ENCODE assay signal across 1 cellular context in the genomic region with DNA sequence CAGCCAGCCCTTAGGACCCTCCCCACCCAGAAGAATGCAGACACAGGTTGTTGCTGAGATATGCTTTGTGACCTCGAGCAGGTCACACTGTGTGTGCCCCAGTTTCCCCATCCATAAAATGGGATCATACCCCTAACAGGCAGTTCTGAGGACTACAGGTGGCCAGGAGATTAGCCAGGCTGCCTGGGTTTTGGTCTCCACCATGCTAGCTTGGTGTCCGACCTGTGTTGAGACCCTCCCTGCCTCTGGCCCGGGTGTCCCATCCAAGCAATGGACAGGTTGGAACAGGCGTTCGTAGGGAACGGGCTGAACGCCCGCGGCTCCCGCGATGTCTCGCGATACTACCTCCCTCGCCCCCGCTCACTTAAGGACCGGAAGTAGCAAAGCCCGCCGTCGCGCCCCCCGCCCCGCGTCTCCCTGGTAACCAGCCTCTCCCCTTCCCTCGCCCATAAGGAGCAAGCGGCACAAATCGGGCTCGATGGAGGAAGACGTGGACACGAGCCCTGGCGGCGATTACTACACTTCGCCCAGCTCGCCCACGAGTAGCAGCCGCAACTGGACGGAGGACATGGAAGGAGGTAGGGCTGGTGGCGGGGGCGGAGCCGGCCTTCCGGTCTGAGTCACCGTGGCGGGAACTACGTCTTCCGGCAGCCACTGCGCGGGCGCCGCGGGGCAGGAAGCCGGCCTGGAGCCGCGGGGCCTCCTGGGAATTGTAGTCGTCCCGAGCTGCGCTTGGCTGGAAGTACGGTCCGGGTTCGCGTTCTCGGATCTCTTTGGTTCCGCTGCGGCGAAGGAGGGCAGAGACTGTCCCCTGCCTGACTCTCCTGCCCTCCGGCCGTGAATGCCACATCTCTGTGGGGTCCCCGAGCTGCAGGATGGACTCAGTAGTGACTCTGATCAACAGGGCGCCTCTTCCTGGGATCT.
TF ChIP-seq lines count a peak whose summit lies in the region.

No MANE protein-coding gene starts in this region.

TF ChIP-seq in HepG2, 621 proteins besides CTCF, POLR2A, EP300 and RAD21 (continued from another document and continues in another):
- no peak for TF ChIP-seq REST (IDR thresholded peaks at IDR 0.05; ENCODE audit: borderline replicate concordance in 1 of 2, low read depth in 1 of 2, low read length in 2 of 2)
- TF ChIP-seq RERE (CRISPR knock-in tag; IDR thresholded peaks at IDR 0.05; ENCODE audit: low read depth) = no peak
- no peak; the same call in 1 of the 2 replicates for TF ChIP-seq NFYB (CRISPR knock-in tag; IDR thresholded peaks at IDR 0.05)
- TF ChIP-seq ZNF101 (CRISPR knock-in tag; IDR thresholded peaks at IDR 0.05; ENCODE audit: borderline replicate concordance, low read depth) = no peak
- no peak for TF ChIP-seq KDM6A (CRISPR knock-in tag; IDR thresholded peaks at IDR 0.05; ENCODE audit: low read depth)
- TF ChIP-seq ZNF274 (CRISPR knock-in tag; IDR thresholded peaks at IDR 0.05) = no peak
- TF ChIP-seq U2AF1 (optimal IDR thresholded peaks at IDR 0.05; ENCODE audit: low read depth, low read length) = no peak
- TF ChIP-seq THRA (CRISPR knock-in tag; IDR thresholded peaks at IDR 0.05; ENCODE audit: borderline replicate concordance) = no peak
- no peak for TF ChIP-seq HNRNPL (IDR thresholded peaks at IDR 0.05; ENCODE audit: low read depth, low read length)
- no peak for TF ChIP-seq MAFF (IDR thresholded peaks at IDR 0.05; ENCODE audit: low read depth, low read length)
- TF ChIP-seq, protein P1, sequence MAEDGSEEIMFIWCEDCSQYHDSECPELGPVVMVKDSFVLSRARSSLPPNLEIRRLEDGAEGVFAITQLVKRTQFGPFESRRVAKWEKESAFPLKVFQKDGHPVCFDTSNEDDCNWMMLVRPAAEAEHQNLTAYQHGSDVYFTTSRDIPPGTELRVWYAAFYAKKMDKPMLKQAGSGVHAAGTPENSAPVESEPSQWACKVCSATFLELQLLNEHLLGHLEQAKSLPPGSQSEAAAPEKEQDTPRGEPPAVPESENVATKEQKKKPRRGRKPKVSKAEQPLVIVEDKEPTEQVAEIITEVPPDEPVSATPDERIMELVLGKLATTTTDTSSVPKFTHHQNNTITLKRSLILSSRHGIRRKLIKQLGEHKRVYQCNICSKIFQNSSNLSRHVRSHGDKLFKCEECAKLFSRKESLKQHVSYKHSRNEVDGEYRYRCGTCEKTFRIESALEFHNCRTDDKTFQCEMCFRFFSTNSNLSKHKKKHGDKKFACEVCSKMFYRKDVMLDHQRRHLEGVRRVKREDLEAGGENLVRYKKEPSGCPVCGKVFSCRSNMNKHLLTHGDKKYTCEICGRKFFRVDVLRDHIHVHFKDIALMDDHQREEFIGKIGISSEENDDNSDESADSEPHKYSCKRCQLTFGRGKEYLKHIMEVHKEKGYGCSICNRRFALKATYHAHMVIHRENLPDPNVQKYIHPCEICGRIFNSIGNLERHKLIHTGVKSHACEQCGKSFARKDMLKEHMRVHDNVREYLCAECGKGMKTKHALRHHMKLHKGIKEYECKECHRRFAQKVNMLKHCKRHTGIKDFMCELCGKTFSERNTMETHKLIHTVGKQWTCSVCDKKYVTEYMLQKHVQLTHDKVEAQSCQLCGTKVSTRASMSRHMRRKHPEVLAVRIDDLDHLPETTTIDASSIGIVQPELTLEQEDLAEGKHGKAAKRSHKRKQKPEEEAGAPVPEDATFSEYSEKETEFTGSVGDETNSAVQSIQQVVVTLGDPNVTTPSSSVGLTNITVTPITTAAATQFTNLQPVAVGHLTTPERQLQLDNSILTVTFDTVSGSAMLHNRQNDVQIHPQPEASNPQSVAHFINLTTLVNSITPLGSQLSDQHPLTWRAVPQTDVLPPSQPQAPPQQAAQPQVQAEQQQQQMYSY (CRISPR knock-in tag; IDR thresholded peaks at IDR 0.05) = no peak
- 0 out of 2 replicates have a peak, but pooled peaks have one; percentile 18 for TF ChIP-seq ATF1 (CRISPR knock-in tag; IDR thresholded peaks at IDR 0.05)
- no peak for TF ChIP-seq ZNF256 (CRISPR knock-in tag; conservative IDR thresholded peaks at IDR 0.05)
- peak; percentile 89 for TF ChIP-seq HNF1B (CRISPR knock-in tag; IDR thresholded peaks at IDR 0.05)
- no peak for TF ChIP-seq ZNF75D (CRISPR knock-in tag; IDR thresholded peaks at IDR 0.05; ENCODE audit: borderline replicate concordance)
- TF ChIP-seq RFX5 (IDR thresholded peaks at IDR 0.05; ENCODE audit: low read depth, low read length) = no peak
- TF ChIP-seq DMTF1 (CRISPR knock-in tag; IDR thresholded peaks at IDR 0.05) = no peak
- TF ChIP-seq U2AF2 (IDR thresholded peaks at IDR 0.05; ENCODE audit: low read depth, low read length) = no peak
- no peak for TF ChIP-seq AGO1 (IDR thresholded peaks at IDR 0.05; ENCODE audit: low read depth, low read length, poor library complexity, severe bottlenecking)
- peak; percentile 73; the same call in 1 of the 2 replicates for TF ChIP-seq ZNF430 (CRISPR knock-in tag; IDR thresholded peaks at IDR 0.05)
- TF ChIP-seq SMAD9 (CRISPR knock-in tag; IDR thresholded peaks at IDR 0.05) = no peak
- no peak for TF ChIP-seq ZNF790 (CRISPR knock-in tag; IDR thresholded peaks at IDR 0.05; ENCODE audit: borderline replicate concordance)
- TF ChIP-seq ZZZ3 (CRISPR knock-in tag; IDR thresholded peaks at IDR 0.05; ENCODE audit: borderline replicate concordance) = no peak
- TF ChIP-seq CHD4 (IDR thresholded peaks at IDR 0.05; ENCODE audit: borderline replicate concordance, low read length) = 0 out of 2 replicates have a peak, but pooled peaks have one; percentile 82
- 0 out of 2 replicates have a peak, but pooled peaks have one; percentile 32 for TF ChIP-seq ZNF607 (CRISPR knock-in tag; IDR thresholded peaks at IDR 0.05; ENCODE audit: borderline replicate concordance)
- no peak for TF ChIP-seq CHCHD3 (CRISPR knock-in tag; IDR thresholded peaks at IDR 0.05)
- no peak for TF ChIP-seq ZNF800 (CRISPR knock-in tag; IDR thresholded peaks at IDR 0.05)
- TF ChIP-seq, protein P2, sequence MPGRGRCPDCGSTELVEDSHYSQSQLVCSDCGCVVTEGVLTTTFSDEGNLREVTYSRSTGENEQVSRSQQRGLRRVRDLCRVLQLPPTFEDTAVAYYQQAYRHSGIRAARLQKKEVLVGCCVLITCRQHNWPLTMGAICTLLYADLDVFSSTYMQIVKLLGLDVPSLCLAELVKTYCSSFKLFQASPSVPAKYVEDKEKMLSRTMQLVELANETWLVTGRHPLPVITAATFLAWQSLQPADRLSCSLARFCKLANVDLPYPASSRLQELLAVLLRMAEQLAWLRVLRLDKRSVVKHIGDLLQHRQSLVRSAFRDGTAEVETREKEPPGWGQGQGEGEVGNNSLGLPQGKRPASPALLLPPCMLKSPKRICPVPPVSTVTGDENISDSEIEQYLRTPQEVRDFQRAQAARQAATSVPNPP (CRISPR knock-in tag; IDR thresholded peaks at IDR 0.05) = no peak
- no peak for TF ChIP-seq PCBP1 (IDR thresholded peaks at IDR 0.05; ENCODE audit: borderline replicate concordance, low read depth, low read length)
